ENCODE assay signal across 12 cellular contexts in genomic region chr2:8484502-8485283, GRCh38.
"Had no signal": no experiment of that assay in that cellular context is flagged by ENCODE, and none has a peak within 500 bp of the region (broad histone marks: within the 10 kb centered on the region; RNA-seq: fewer than 3 reads in every experiment).

No MANE protein-coding gene starts in this region.

- FAIRE-seq: astrocyte, colon, endothelial cell of umbilical vein, TTC549 had no signal

- H3K27ac Mint-ChIP-seq: nephron had no signal

- H3K27me3 ChIP-seq: foreskin keratinocyte, sigmoid colon had no signal

- H3K4me3 ChIP-seq: sigmoid colon had no signal

- H3K27ac ChIP-seq: foreskin keratinocyte, sigmoid colon had no signal

- H3K9me3 Mint-ChIP-seq: activated B cell treated with CpG ODN at 0.5 μM for 24 hours, nephron had no signal

- H3K36me3 ChIP-seq: sigmoid colon had no signal

- H3K9me3 ChIP-seq: sigmoid colon had no signal

- H3K4me3 Mint-ChIP-seq: activated B cell treated with CpG ODN at 0.5 μM for 24 hours, nephron had no signal

- H3K4me1 ChIP-seq: foreskin keratinocyte, sigmoid colon had no signal

- DNase-seq: activated B cell treated with CpG ODN at 0.5 μM for 24 hours; foreskin keratinocyte; mammary epithelial cell; sigmoid colon; stimulated activated CD4-positive, alpha-beta T cell treated with anti-CD3 and anti-CD28 coated beads, Interleukin-2, amount 100 ng/mL, for 24 hours; stimulated activated naive CD4-positive, alpha-beta T cell; trophoblast cell had no signal

- ATAC-seq: foreskin keratinocyte had no signal
